Comparison of ENCODE assay signal across 15 cellular contexts in the genomic region with DNA sequence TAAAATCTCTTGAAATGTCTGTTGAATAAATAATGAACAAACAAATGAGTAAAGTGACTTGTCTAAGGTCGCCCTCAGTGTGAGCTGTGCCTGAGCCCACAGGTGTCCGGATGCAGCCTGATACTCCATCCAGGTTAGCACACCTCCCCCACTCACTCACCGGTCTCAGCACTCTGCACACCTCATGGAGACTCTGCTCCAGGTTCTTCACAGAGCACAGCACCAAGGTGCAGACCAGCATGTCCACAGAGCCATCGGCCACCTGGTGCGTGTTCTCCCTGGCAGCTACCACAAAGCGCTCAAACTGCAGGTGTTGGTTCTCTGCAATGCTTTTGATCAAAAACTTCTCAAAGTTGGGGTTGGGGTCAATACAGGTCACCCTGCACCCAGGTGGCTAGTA. TPM values are rescaled to one million over a fixed set of nuclear protein-coding genes. Genes with fewer than 3 reads are reported as not detected.
DNase-seq lines count a peak whose midpoint lies in the region; ATAC-seq, FAIRE-seq and TF ChIP-seq lines count a peak whose summit lies in the region.
"Had no signal": no experiment of that assay in that cellular context is flagged by ENCODE, and none has a peak within 500 bp of the region (broad histone marks: within the 10 kb centered on the region; RNA-seq: fewer than 3 reads in every experiment).

No MANE protein-coding gene starts in this region.

- H3K27ac ChIP-seq in A549, result peak overlapping the region; percentile 97
- H3K27ac ChIP-seq in ascending aorta, result peak overlapping the region; percentile 74 to 83
- no peak overlapping the region for H3K27ac ChIP-seq in mesendoderm (ENCODE audit: low read depth, low read length)

- H3K27ac Mint-ChIP-seq in HFFc6, result peak overlapping the region; percentile 75; the same call in 1 of the 2 replicates
- H3K27ac Mint-ChIP-seq: CD8-positive, alpha-beta T cell; H9 had no signal

- TF ChIP-seq POLR2A in A549 (IDR thresholded peaks at IDR 0.05; ENCODE audit: low read length), result no peak

- no peak overlapping the region for H4K8ac ChIP-seq in mesendoderm (ENCODE audit: low read depth, low read length)

- 92% methylated on average over 6 of the region's 6 CpGs for WGBS in A549 (ENCODE audit: missing lambda C conversion rate)
- WGBS in mesendoderm (ENCODE audit: extremely low coverage, insufficient coverage, low lambda C conversion rate), result no CpG with 5 or more reads among the region's 6 CpGs

- H3K79me2 ChIP-seq in mesendoderm (ENCODE audit: control insufficient read depth, insufficient read depth, low read length), result no peaks in the 10 kb centered on the region

- intact Hi-C loops in ascending aorta (cut with DNase I) (no loop called here), posterior vena cava (cut with DNase I) (no loop called here)

- H3K9me3 ChIP-seq in A549 (no peaks in the 10 kb centered on the region), ascending aorta (peaks cover 0 to 7% of the 10 kb centered on the region in 2 donors)
- H3K9me3 ChIP-seq: BE2C had no signal

- no peak for TF ChIP-seq CTCF in A549 (IDR thresholded peaks at IDR 0.05)
- TF ChIP-seq CTCF in HFFc6 (IDR thresholded peaks at IDR 0.05), result no peak
- TF ChIP-seq CTCF in ascending aorta (IDR thresholded peaks at IDR 0.05), result no peak

- H3K4me3 Mint-ChIP-seq in HFFc6, result no peak overlapping the region
- H3K4me3 Mint-ChIP-seq: CD8-positive, alpha-beta T cell; H9 had no signal

- no peak for TF ChIP-seq EP300 in A549 (IDR thresholded peaks at IDR 0.05)

- H2BK15ac ChIP-seq in mesendoderm (replicated peaks; ENCODE audit: low read depth), result no peak overlapping the region

- POLR2A ChIA-PET in A549 (lab: Yijun Ruan, JAX), result interaction anchor here (1.4 kb wide), 1 partner anchor 9 kb away, joined by 5 read pairs; no protein-coding TSS in a partner anchor

- no peak for ATAC-seq in A549
- ATAC-seq: CD8-positive, alpha-beta T cell had no signal

- no peak overlapping the region for H3K23ac ChIP-seq in mesendoderm (ENCODE audit: low read length)

- H2AK5ac ChIP-seq in mesendoderm (ENCODE audit: low read length), result no peak overlapping the region

- H3K4me1 Mint-ChIP-seq in HFFc6 (ENCODE audit: low read depth), result peaks cover 74% of the 10 kb centered on the region

- H3K18ac ChIP-seq in mesendoderm (ENCODE audit: low read length), result no peak overlapping the region

- CTCF ChIA-PET in A549 (lab: Yijun Ruan, JAX), result interaction anchor here (0.8 to 2.4 kb wide), 13 partner anchors 12 to 99 kb away, joined by 3 to 12 read pairs (median 4); no protein-coding TSS in a partner anchor

- no peak overlapping the region for H4K5ac ChIP-seq in mesendoderm (ENCODE audit: low read length)

- no peak overlapping the region for H3K56ac ChIP-seq in mesendoderm (ENCODE audit: low read length)

- peaks cover 51% of the 10 kb centered on the region for H3K4me1 ChIP-seq in A549
- peaks cover 15 to 51% of the 10 kb centered on the region in 2 donors for H3K4me1 ChIP-seq in ascending aorta
- H3K4me1 ChIP-seq in mesendoderm (ENCODE audit: control insufficient read depth, low read depth, low read length), result no peaks in the 10 kb centered on the region
- H3K4me1 ChIP-seq: BE2C had no signal

- H3K4me3 ChIP-seq in A549 (no peak overlapping the region), ascending aorta (no peak overlapping the region), mesendoderm (ENCODE audit: low read length) (no peak overlapping the region)

- H3K4me2 ChIP-seq in A549 (0 out of 3 replicates have a peak overlapping the region, but pooled peaks have one; percentile 6), mesendoderm (ENCODE audit: low read length) (no peak overlapping the region)

- no peak for TF ChIP-seq RAD21 in A549 (conservative IDR thresholded peaks at IDR 0.05 in 1 of 2, IDR thresholded peaks at IDR 0.05 in 1 of 2)

- H3K27me3 Mint-ChIP-seq in HFFc6 (ENCODE audit: insufficient read depth), result peaks cover 3% of the 10 kb centered on the region

- H3K36me3 Mint-ChIP-seq in HFFc6 (ENCODE audit: low read depth), result peaks cover 21% of the 10 kb centered on the region
- H3K36me3 Mint-ChIP-seq: CD8-positive, alpha-beta T cell had no signal

- H3K4ac ChIP-seq in mesendoderm (ENCODE audit: low read depth, low read length), result no peak overlapping the region

- H3K36me3 ChIP-seq in ascending aorta, result no peaks in the 10 kb centered on the region
- H3K36me3 ChIP-seq in mesendoderm (ENCODE audit: control insufficient read depth, insufficient read depth, low read length), result no peaks in the 10 kb centered on the region
- H3K36me3 ChIP-seq: BE2C had no signal

- H3K9ac ChIP-seq in mesendoderm (ENCODE audit: low read length), result no peak overlapping the region

- peaks cover 22% of the 10 kb centered on the region for H3K9me3 Mint-ChIP-seq in HFFc6
- H3K9me3 Mint-ChIP-seq: CD8-positive, alpha-beta T cell; H9 had no signal

- H3K27me3 ChIP-seq in ascending aorta, result peaks cover 4% of the 10 kb centered on the region
- peaks cover 3% of the 10 kb centered on the region for H3K27me3 ChIP-seq in mesendoderm (ENCODE audit: insufficient read depth, low read length, poor library complexity)
- H3K27me3 ChIP-seq: BE2C had no signal

- no peak overlapping the region for H2BK5ac ChIP-seq in mesendoderm (ENCODE audit: low read length)

- FAIRE-seq in A549 (lab: Jason Lieb, UNC), result no peak

- DNase-seq in A549 (ENCODE audit: low read depth in 1 of 2, low spot score in 1 of 2) (no peak), HFFc6 (no peak), ascending aorta (ENCODE audit: low spot score in 2 of 2) (no peak), posterior vena cava (ENCODE audit: low spot score) (peak; percentile 41), mesendoderm (no peak), GM03348 (ENCODE audit: low spot score) (no peak)
- DNase-seq in activated CD4-positive, CD25-positive, alpha-beta regulatory T cell treated with anti-CD3 and anti-CD28 coated beads, Interleukin-2, amount 50 U/mL, for 72 hours, result no peak
- DNase-seq: BE2C; CD8-positive, alpha-beta T cell; EL; H9; Karpas-422; NCI-H187 treated with DMSO at 0.1 percent for 48 hours; NCI-H2171; NCI-H446 treated with DMSO at 0.1 percent for 48 hours had no signal

- H3K79me1 ChIP-seq in mesendoderm (ENCODE audit: low read length), result no peaks in the 10 kb centered on the region

- no peak overlapping the region for H2BK120ac ChIP-seq in mesendoderm (ENCODE audit: low read depth, low read length)

TF ChIP-seq in A549, 52 proteins besides CTCF, POLR2A, EP300 and RAD21 (continues in another document):
- TF ChIP-seq HOXA7 (CRISPR knock-in tag; IDR thresholded peaks at IDR 0.05), result no peak
- no peak for TF ChIP-seq JUNB (IDR thresholded peaks at IDR 0.05)
- no peak for TF ChIP-seq SMC3 (IDR thresholded peaks at IDR 0.05)
- no peak for TF ChIP-seq TFCP2L1 (CRISPR knock-in tag; IDR thresholded peaks at IDR 0.05)
- TF ChIP-seq CBX8 (IDR thresholded peaks at IDR 0.05), result no peak
- TF ChIP-seq KDM5A (IDR thresholded peaks at IDR 0.05), result no peak
- no peak for TF ChIP-seq ELK1 (IDR thresholded peaks at IDR 0.05; ENCODE audit: low read depth, low read length)
- no peak for TF ChIP-seq NPAS2 (CRISPR knock-in tag; IDR thresholded peaks at IDR 0.05; ENCODE audit: borderline replicate concordance)

RNA-seq across cellular contexts. Expression of gene KRT7, which starts 4.1 kb away (rescaled TPM):
- polyA plus RNA-seq in A549 (2011; rRNA removed) (2,033 and 2,623 TPM in 2 replicates), A549 (2017; fragmentation: RNase III; extraction: RNeasy Plus Mini Kit Qiagen cat#74134 plus additional on column Dnase treatment) (3,055 to 3,652 TPM (median 3,189 TPM) in 3 replicates)
- 5,680 and 6,103 TPM in 2 replicates for polyA plus RNA-seq in A549 (2012; cell fraction: cytosol; rRNA removed)
- polyA plus RNA-seq in A549 (2012; cell fraction: nucleus; rRNA removed), result 6,979 and 9,418 TPM in 2 replicates
- 2,472 and 2,922 TPM in 2 replicates for polyA minus RNA-seq in A549 (2011; rRNA and poly(A)+ RNA removed)
- total RNA-seq in HFFc6 (2021; fragmentation: NEBNext Ultra II Directional; extraction: Animal tissue kit (Norgen Biotek cat#: 25700)), result 100 to 1,000 TPM in 2 of 6 experiments, 10 to 100 TPM in 4; 62.7 to 379 (median 67.5) TPM
- total RNA-seq in ascending aorta (153 TPM), posterior vena cava (1 to 10 TPM; 4.1 to 6.8 TPM)
- 0.83 TPM for polyA plus RNA-seq in mesendoderm (2013, experiment 1 of 2)
- 0.88 TPM for polyA plus RNA-seq in mesendoderm (2013, experiment 2 of 2)
- total RNA-seq: CD8-positive, alpha-beta T cell had no signal

RNA-seq across cellular contexts. Expression of gene KRT80, which starts 37.1 kb away (rescaled TPM):
- polyA plus RNA-seq in A549 (2011; rRNA removed) (59.8 and 63.1 TPM in 2 replicates), A549 (2017; fragmentation: RNase III; extraction: RNeasy Plus Mini Kit Qiagen cat#74134 plus additional on column Dnase treatment) (38.3 to 56.4 TPM (median 46.0 TPM) in 3 replicates)
- polyA plus RNA-seq in A549 (2012; cell fraction: cytosol; rRNA removed), result 62.9 and 86.5 TPM in 2 replicates
- 87.4 and 102 TPM in 2 replicates for polyA plus RNA-seq in A549 (2012; cell fraction: nucleus; rRNA removed)
- polyA minus RNA-seq in A549 (2011; rRNA and poly(A)+ RNA removed), result 76.5 and 77.5 TPM in 2 replicates
- total RNA-seq in HFFc6 (2021; fragmentation: NEBNext Ultra II Directional; extraction: Animal tissue kit (Norgen Biotek cat#: 25700)), result 1 to 10 TPM; 2.3 to 3.7 (median 2.8) TPM
- total RNA-seq in ascending aorta (not detected), posterior vena cava (under 1 TPM; 0.19 to 0.48 TPM)
- 0.21 TPM for polyA plus RNA-seq in mesendoderm (2013, experiment 1 of 2)
- polyA plus RNA-seq in mesendoderm (2013, experiment 2 of 2), result 0.24 TPM
- total RNA-seq: CD8-positive, alpha-beta T cell; H9 had no signal

RNA-seq across cellular contexts. Expression of gene KRT86, which starts 45.5 kb away (rescaled TPM):
- 23.5 and 43.0 TPM in 2 replicates for polyA plus RNA-seq in A549 (2011; rRNA removed)
- 10.6 and 13.1 TPM in 2 replicates for polyA plus RNA-seq in A549 (2012; cell fraction: cytosol; rRNA removed)
- 73.1 and 148 TPM in 2 replicates for polyA plus RNA-seq in A549 (2012; cell fraction: nucleus; rRNA removed)
- 331 to 441 TPM (median 378 TPM) in 3 replicates for polyA plus RNA-seq in A549 (2017; fragmentation: RNase III; extraction: RNeasy Plus Mini Kit Qiagen cat#74134 plus additional on column Dnase treatment)
- 4.4 and 5.3 TPM in 2 replicates for polyA minus RNA-seq in A549 (2011; rRNA and poly(A)+ RNA removed)
- total RNA-seq in HFFc6 (2021; fragmentation: NEBNext Ultra II Directional; extraction: Animal tissue kit (Norgen Biotek cat#: 25700)), result under 1 TPM in 5 of 6 experiments, not detected in 1; 0.15 to 0.26 (median 0.19) TPM
- total RNA-seq in ascending aorta, result 0.96 TPM
- not detected for total RNA-seq in posterior vena cava
- 0.01 TPM for polyA plus RNA-seq in mesendoderm (2013, experiment 1 of 2)
- polyA plus RNA-seq in mesendoderm (2013, experiment 2 of 2), result 0.03 TPM
- total RNA-seq: H9 had no signal

Comparison
In these comparisons a context has a peak if more than half of its experiments do, and no peak if none do; other contexts are left out.
1. RNA of gene KRT7, which starts 4.1 kb away (total RNA-seq): 153 TPM in ascending aorta (single experiment) and 62.7 to 379 TPM in HFFc6; 4.1 to 6.8 TPM in posterior vena cava; every median in the first group is over 4 times any median in the second.